26 cellular contexts compared by ENCODE assay signal in the genomic region with DNA sequence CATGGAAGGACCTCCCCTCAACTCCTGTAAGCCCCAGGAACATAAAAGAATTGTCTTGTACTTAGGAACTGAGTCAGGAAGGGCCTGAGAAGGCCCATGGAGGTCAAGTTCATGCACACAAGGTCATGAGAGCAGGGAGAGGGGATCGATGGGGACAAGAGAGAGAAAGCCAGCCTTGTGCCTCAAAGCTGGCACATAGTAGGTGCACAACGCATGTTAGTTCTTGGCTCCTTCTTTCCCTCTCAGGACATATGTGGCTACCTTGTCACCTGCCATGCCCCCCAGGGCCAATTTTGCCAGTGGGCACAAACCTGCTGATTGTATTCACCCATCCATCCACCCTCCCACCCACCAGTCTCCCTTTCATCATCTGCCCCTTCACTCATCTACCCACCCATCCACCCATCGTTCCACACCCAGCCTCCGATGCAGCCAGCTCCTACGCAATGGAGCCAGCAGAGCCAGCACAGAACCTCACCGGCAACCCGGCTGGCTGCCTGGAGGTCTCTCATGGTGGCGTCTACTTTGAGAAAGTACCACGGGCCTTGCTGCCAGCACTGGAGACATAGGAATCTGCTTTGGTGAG. TPM values are rescaled to one million over a fixed set of nuclear protein-coding genes. Genes with fewer than 3 reads are reported as not detected.
"Had no signal": no experiment of that assay in that cellular context is flagged by ENCODE, and none has a peak within 500 bp of the region (broad histone marks: within the 10 kb centered on the region; RNA-seq: fewer than 3 reads in every experiment).

No MANE protein-coding gene starts in this region.

- DNase-seq: immature natural killer cell; kidney; left colon; left lung; lower lobe of right lung; mammary epithelial cell; mesenchymal stem cell; ovary; retina; right cardiac atrium; sigmoid colon; small intestine; stimulated activated CD4-positive, alpha-beta T cell treated with anti-CD3 and anti-CD28 coated beads, Interleukin-1b, Interleukin-23, amount 100 ng/mL, for 48 hours; stimulated activated CD4-positive, alpha-beta T cell treated with anti-CD3 and anti-CD28 coated beads, Interleukin-2, amount 100 ng/mL, for 48 hours; stimulated activated CD4-positive, alpha-beta T cell treated with anti-CD3 and anti-CD28 coated beads, Interleukin-4, amount 100 ng/mL, for 4 hours; stimulated activated CD8-positive, alpha-beta memory T cell treated with anti-CD3 and anti-CD28 coated beads, Interleukin-4, amount 100 ng/mL, for 48 hours; stimulated activated naive CD8-positive, alpha-beta T cell treated with anti-CD3 and anti-CD28 coated beads, Interleukin-15, Interleukin-2, amounts not matched to agents 100 U/mL and 50 U/mL, for 24 hours; stomach; tibial artery; trophoblast cell; upper lobe of right lung had no signal

- H3K4me3 ChIP-seq: left lung, lower lobe of right lung, ovary, sigmoid colon, stomach, thoracic aorta, tibial artery, upper lobe of right lung had no signal

- FAIRE-seq: islet of Langerhans, kidney, small intestine, urothelium cell line had no signal

- ATAC-seq: left colon; left lung; lower lobe of right lung; naive thymus-derived CD8-positive, alpha-beta T cell; right cardiac atrium; stimulated activated memory B cell treated with anti-CD40 and anti-IgM and Interleukin-4, amounts not matched to agents 10 μg/mL and 1 μg/mL and 100 μg/mL, for 72 hours; stimulated activated naive CD8-positive, alpha-beta T cell treated with anti-CD3 and anti-CD28 coated beads, Interleukin-15, Interleukin-2, amounts not matched to agents 100 U/mL and 50 U/mL, for 24 hours; upper lobe of right lung had no signal

- H3K27ac ChIP-seq: left lung, lower lobe of right lung, ovary, sigmoid colon, stomach, thoracic aorta, upper lobe of right lung had no signal

- H3K36me3 ChIP-seq: left lung, lower lobe of right lung, ovary, sigmoid colon, stomach, thoracic aorta, tibial artery, upper lobe of right lung had no signal

- H3K27me3 ChIP-seq: ovary, sigmoid colon, upper lobe of right lung had no signal

- H3K9me3 ChIP-seq: left lung, lower lobe of right lung, ovary, sigmoid colon, stomach, thoracic aorta, tibial artery, upper lobe of right lung had no signal

RNA-seq across cellular contexts. Expression of a gene that starts 52.4 kb away (rescaled TPM):
- total RNA-seq: naive thymus-derived CD8-positive, alpha-beta T cell had no signal
- polyA plus RNA-seq: immature natural killer cell; naive thymus-derived CD8-positive, alpha-beta T cell had no signal
